8 cellular contexts compared by ENCODE assay signal in genomic region chr6:30618270-30618787, GRCh38. TPM values are rescaled to one million over a fixed set of nuclear protein-coding genes. Genes with fewer than 3 reads are reported as not detected.
A peak's percentile ranks its signal among the peaks of the same experiment; 100 is the strongest.
DNase-seq lines count a peak whose midpoint lies in the region; ATAC-seq, FAIRE-seq and TF ChIP-seq lines count a peak whose summit lies in the region.

No MANE protein-coding gene starts in this region.

- peak overlapping the region; percentile 87 for H3K4me2 ChIP-seq in OCI-LY7 (ENCODE audit: low read length)

- no peak for ATAC-seq in pancreas

- H3K9me2 ChIP-seq in OCI-LY7 (ENCODE audit: insufficient read depth, low read length): no peaks in the 10 kb centered on the region

- peaks cover 14% of the 10 kb centered on the region; the same call in 1 of the 2 replicates for H4K20me1 ChIP-seq in OCI-LY7 (ENCODE audit: insufficient read depth, low read length)

- peak overlapping the region; percentile 80 for H3K4me3 ChIP-seq in OCI-LY7 (ENCODE audit: low read depth, low read length, poor library complexity, severe bottlenecking)
- peak overlapping the region; percentile 24 to 79 (median 50) for H3K4me3 ChIP-seq in pancreas

- H3K4me1 ChIP-seq in ES-I3 (ENCODE audit: insufficient read depth, low read length): peaks cover 6% of the 10 kb centered on the region; the same call in 1 of the 2 replicates
- peaks cover 25% of the 10 kb centered on the region for H3K4me1 ChIP-seq in OCI-LY7 (ENCODE audit: insufficient read depth, low read length, poor library complexity, severe bottlenecking)
- peaks cover 10 to 23% (median 12%) of the 10 kb centered on the region in 3 donors for H3K4me1 ChIP-seq in pancreas

- peak overlapping the region; percentile 69 for H3K9ac ChIP-seq in ES-I3 (ENCODE audit: low read depth, low read length)

- DNase-seq in OCI-LY7 (ENCODE audit: low spot score): no peak
- DNase-seq in epithelial cell of prostate (ENCODE audit: low read depth, low spot score): no peak
- DNase-seq in pancreas: no peak
- DNase-seq in stimulated activated naive CD4-positive, alpha-beta T cell treated with Interleukin-2 at 50 U/mL for 16 hours (lab: John Stamatoyannopoulos, UW): no peak
- no peak for DNase-seq in NCI-H1694 treated with DMSO at 0.1 percent for 48 hours (lab: John Stamatoyannopoulos, UW)
- DNase-seq in hepatic stellate cell (ENCODE audit: low spot score): no peak
- no peak for DNase-seq in NCI-H187 treated with DMSO at 0.1 percent for 48 hours (lab: John Stamatoyannopoulos, UW)

- no peak for FAIRE-seq in pancreas (lab: Jason Lieb, UNC)

- peak overlapping the region; percentile 72 for H3K27ac ChIP-seq in OCI-LY7 (ENCODE audit: low read depth, low read length, poor library complexity, severe bottlenecking)
- H3K27ac ChIP-seq in epithelial cell of prostate: peak overlapping the region; percentile 95
- H3K27ac ChIP-seq in pancreas: peak overlapping the region; percentile 92 to 98 (median 98)

- peak overlapping the region; percentile 24; the same call in 1 of the 2 replicates for H2AFZ ChIP-seq in OCI-LY7 (ENCODE audit: low read length)

- TF ChIP-seq CTCF in OCI-LY7 (conservative IDR thresholded peaks at IDR 0.05; ENCODE audit: low read length) (no peak), pancreas (IDR thresholded peaks at IDR 0.05) (no peak)

- CTCF ChIA-PET in OCI-LY7 (lab: Charles Lee; ENCODE audit: unreplicated experiment): no interaction called here

- peaks cover 57% of the 10 kb centered on the region for H3K79me2 ChIP-seq in OCI-LY7 (ENCODE audit: insufficient read depth, low read depth, low read length)

- 2 to 3% methylated on average over 8 of the region's 8 CpGs for WGBS in pancreas, 2 donors

- intact Hi-C loops in OCI-LY7 (cut with micrococcal nuclease; ENCODE audit: unreplicated experiment): loop anchor here (5.0 kb wide), 3 partner anchors 69 to 584 kb away; partner anchors contain the start of genes FLOT1, IER3 and PPP1R18
- intact Hi-C loops in pancreas (cut with DNase I): no loop called here

- POLR2A ChIA-PET in OCI-LY7 (lab: Charles Lee): interaction anchor here (0.5 to 1.7 kb wide), 14 partner anchors 11 to 119 kb away, joined by 3 to 7 read pairs (median 4); partner anchors contain the start of genes ABCF1 and MDC1

- no peaks in the 10 kb centered on the region for H3K27me3 ChIP-seq in pancreas

- H3K36me3 ChIP-seq in ES-I3 (ENCODE audit: insufficient read depth, low read length) (peaks cover 22% of the 10 kb centered on the region), OCI-LY7 (ENCODE audit: insufficient read depth, low read length) (peaks cover 68% of the 10 kb centered on the region), pancreas (peaks cover 0 to 42% (median 13%) of the 10 kb centered on the region in 3 donors)

- no TSS peak for BruUV-seq in OCI-LY7 (replicated peaks; lab: Mats Ljungman, UMichigan)

- H3K9me3 ChIP-seq in ES-I3 (ENCODE audit: control insufficient read depth, insufficient read depth, low read length) (no peaks in the 10 kb centered on the region), OCI-LY7 (ENCODE audit: low read length) (no peaks in the 10 kb centered on the region), pancreas (no peaks in the 10 kb centered on the region)

RNA-seq across cellular contexts. Expression of gene MRPS18B, which starts 0.7 kb away (rescaled TPM):
- total RNA-seq in OCI-LY7 (2014; rRNA removed; shearing (Covaris generic)): 44.2 and 59.0 TPM in 2 replicates
- total RNA-seq in OCI-LY7 (2022): 77.3 and 79.6 TPM in 2 replicates
- 10 to 100 TPM; 24.5 to 39.5 (median 29.1) TPM for total RNA-seq in pancreas
- polyA plus RNA-seq in pancreas: 10 to 100 TPM; 22.9 to 41.1 TPM

RNA-seq across cellular contexts. Expression of gene PPP1R10, which starts 1.3 kb away (rescaled TPM):
- 103 and 126 TPM in 2 replicates for total RNA-seq in OCI-LY7 (2014; rRNA removed; shearing (Covaris generic))
- 150 and 155 TPM in 2 replicates for total RNA-seq in OCI-LY7 (2022)
- 10 to 100 TPM; 34.8 to 57.9 (median 43.0) TPM for total RNA-seq in pancreas
- 10 to 100 TPM; 25.1 to 34.3 TPM for polyA plus RNA-seq in pancreas

RNA-seq across cellular contexts. Expression of gene ATAT1, which starts 8.3 kb away (rescaled TPM):
- 4.7 and 10.4 TPM in 2 replicates for total RNA-seq in OCI-LY7 (2014; rRNA removed; shearing (Covaris generic))
- 17.8 and 19.6 TPM in 2 replicates for total RNA-seq in OCI-LY7 (2022)
- 1 to 10 TPM; 2.1 to 6.8 (median 2.9) TPM for total RNA-seq in pancreas
- 1 to 10 TPM; 6.8 to 9.1 TPM for polyA plus RNA-seq in pancreas

RNA-seq across cellular contexts. Expression of gene C6orf136, which starts 28.6 kb away (rescaled TPM):
- 9.1 and 14.7 TPM in 2 replicates for total RNA-seq in OCI-LY7 (2014; rRNA removed; shearing (Covaris generic))
- total RNA-seq in OCI-LY7 (2022): 26.7 and 29.5 TPM in 2 replicates
- total RNA-seq in pancreas: 10 to 100 TPM in 3 of 6 donors, 1 to 10 TPM in 3; 7.9 to 12.9 (median 9.9) TPM
- polyA plus RNA-seq in pancreas: 10 to 100 TPM; 33.9 to 57.1 TPM

RNA-seq across cellular contexts. Expression of gene ABCF1, which starts 47.1 kb away (rescaled TPM):
- 53.0 and 126 TPM in 2 replicates for total RNA-seq in OCI-LY7 (2014; rRNA removed; shearing (Covaris generic))
- 83.1 and 86.7 TPM in 2 replicates for total RNA-seq in OCI-LY7 (2022)
- total RNA-seq in pancreas: 10 to 100 TPM; 17.4 to 30.7 (median 24.9) TPM
- polyA plus RNA-seq in pancreas: 10 to 100 TPM; 21.6 to 24.9 TPM
